Comparison of ENCODE assay signal across 8 cellular contexts in genomic region chr2:135473567-135473966, GRCh38. TPM values are rescaled to one million over a fixed set of nuclear protein-coding genes. Genes with fewer than 3 reads are reported as not detected.
DNase-seq lines count a peak whose midpoint lies in the region; ATAC-seq and TF ChIP-seq lines count a peak whose summit lies in the region.

No MANE protein-coding gene starts in this region.

- no peaks in the 10 kb centered on the region for H3K36me3 Mint-ChIP-seq in glutamatergic neuron (ENCODE audit: unreplicated experiment)

- H3K27ac ChIP-seq in SU-DHL-6 (ENCODE audit: low read depth, low read length): no peak overlapping the region

- no peak overlapping the region for H3K4me3 ChIP-seq in SU-DHL-6 (ENCODE audit: insufficient read depth, low read length, poor library complexity, severe bottlenecking)

- H3K27ac Mint-ChIP-seq in glutamatergic neuron (ENCODE audit: unreplicated experiment): no peak overlapping the region

- no peak overlapping the region for H3K4me3 Mint-ChIP-seq in glutamatergic neuron (ENCODE audit: unreplicated experiment)

- no peaks in the 10 kb centered on the region for H3F3A ChIP-seq in SU-DHL-6 (ENCODE audit: insufficient read depth)

- peak; percentile 43 for ATAC-seq in HG02885 (IDR thresholded peaks at IDR 0.05; ENCODE audit: poor library complexity, unreplicated experiment)
- no peak for ATAC-seq in GM18517 (IDR thresholded peaks at IDR 0.05; ENCODE audit: unreplicated experiment)
- no peak for ATAC-seq in GM18868 (IDR thresholded peaks at IDR 0.05; ENCODE audit: unreplicated experiment)

- no peak overlapping the region for H3K9ac ChIP-seq in SU-DHL-6 (ENCODE audit: low read length)

- no peaks in the 10 kb centered on the region for H3K36me3 ChIP-seq in SU-DHL-6 (ENCODE audit: low read length)

- TF ChIP-seq CTCF in SU-DHL-6 (IDR thresholded peaks at IDR 0.05; ENCODE audit: insufficient read depth, low read length, poor library complexity, severe bottlenecking) (peak; percentile 70), glutamatergic neuron (IDR thresholded peaks at IDR 0.05; ENCODE audit: partially characterized antibody, unreplicated experiment) (peak; percentile 44)

- H3K9me3 ChIP-seq in SU-DHL-6 (ENCODE audit: insufficient read depth, low read length): no peaks in the 10 kb centered on the region

- H3K9me3 Mint-ChIP-seq in glutamatergic neuron (ENCODE audit: unreplicated experiment): no peaks in the 10 kb centered on the region

- no peak overlapping the region for H3K4me2 ChIP-seq in SU-DHL-6 (ENCODE audit: low read depth, low read length, poor library complexity, severe bottlenecking)

- no peak overlapping the region for H2AFZ ChIP-seq in SU-DHL-6 (ENCODE audit: low read depth, low read length, severe bottlenecking)

- no peaks in the 10 kb centered on the region for H3K79me2 ChIP-seq in SU-DHL-6 (ENCODE audit: insufficient read depth, low read length)

- DNase-seq in NCI-H82 (lab: John Stamatoyannopoulos, UW) (peak; percentile 56), NCI-H82 treated with DMSO at 0.1 percent for 48 hours (lab: John Stamatoyannopoulos, UW; ENCODE audit: unreplicated experiment) (no peak), glutamatergic neuron (peak; percentile 26), NCI-H345 treated with DMSO at 0.1 percent for 48 hours (lab: John Stamatoyannopoulos, UW; ENCODE audit: unreplicated experiment) (no peak)

- no peaks in the 10 kb centered on the region for H3K9me2 ChIP-seq in SU-DHL-6 (replicated peaks; ENCODE audit: insufficient read depth, low read length)

- no peaks in the 10 kb centered on the region for H3K27me3 ChIP-seq in SU-DHL-6 (ENCODE audit: low read length)

- H3K27me3 Mint-ChIP-seq in glutamatergic neuron (ENCODE audit: unreplicated experiment): no peaks in the 10 kb centered on the region

- H3K4me1 Mint-ChIP-seq in glutamatergic neuron (ENCODE audit: low read depth, unreplicated experiment): no peaks in the 10 kb centered on the region

- H4K20me1 ChIP-seq in SU-DHL-6 (ENCODE audit: low read depth, low read length): no peaks in the 10 kb centered on the region

RNA-seq across cellular contexts. Expression of gene ZRANB3, which starts 57.5 kb away (rescaled TPM):
- 10.7 TPM for total RNA-seq in glutamatergic neuron (ENCODE audit: unreplicated experiment)

RNA-seq across cellular contexts. Expression of gene R3HDM1, which starts 57.7 kb away (rescaled TPM):
- total RNA-seq in glutamatergic neuron (ENCODE audit: unreplicated experiment): 57.7 TPM

Comparison
In these comparisons a context has a peak if more than half of its experiments do, and no peak if none do; other contexts are left out.
1. DNase-seq: peak in NCI-H82 (single experiment) and glutamatergic neuron (single experiment); none in NCI-H82 treated with DMSO at 0.1 percent for 48 hours (single experiment) and NCI-H345 treated with DMSO at 0.1 percent for 48 hours (single experiment).